Comparison of ENCODE assay signal across 8 cellular contexts in the genomic region with DNA sequence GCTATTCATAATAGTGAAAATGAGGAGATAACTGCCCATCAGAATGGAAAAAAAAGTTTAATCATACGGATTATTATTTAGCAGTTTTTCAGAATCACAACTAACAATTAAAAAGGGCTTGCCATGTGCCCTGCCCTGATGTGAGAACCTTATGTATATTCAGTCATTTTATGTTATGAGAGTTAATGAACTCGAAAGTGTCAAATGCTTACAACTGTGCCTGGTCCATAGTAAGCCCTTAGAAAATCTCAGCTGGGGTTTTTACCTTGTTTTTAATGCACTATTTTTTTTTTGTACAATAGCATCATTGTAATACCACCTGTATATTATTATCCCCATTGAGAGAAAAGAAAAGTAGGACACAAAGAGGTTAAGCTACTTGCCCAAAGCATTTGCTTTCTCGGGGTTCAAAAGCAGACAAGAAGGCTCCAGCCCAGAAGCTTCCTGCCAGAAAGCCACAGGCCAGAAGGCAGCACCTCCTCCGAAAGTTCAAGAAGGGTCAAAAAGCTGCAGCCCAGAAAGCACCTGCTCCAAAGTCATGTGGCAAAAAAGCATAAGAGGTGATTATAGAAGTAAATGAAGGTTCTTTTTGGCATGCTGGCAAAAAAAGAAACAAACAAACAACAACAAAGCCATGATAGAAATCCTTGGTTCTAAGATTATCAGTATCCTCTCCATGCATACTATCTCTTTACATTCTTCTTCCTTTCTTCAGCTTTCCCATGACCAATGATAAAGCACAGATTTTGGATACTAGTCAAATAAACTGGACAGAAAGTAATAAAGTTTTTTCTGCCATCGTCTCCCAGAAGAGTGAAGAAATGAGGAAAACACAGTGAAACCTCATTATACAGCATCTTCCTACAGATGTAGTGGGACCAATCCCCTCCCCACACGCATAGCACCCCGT. TPM values are rescaled to one million over a fixed set of nuclear protein-coding genes. Genes with fewer than 3 reads are reported as not detected.
DNase-seq lines count a peak whose midpoint lies in the region; ATAC-seq lines count a peak whose summit lies in the region.

No MANE protein-coding gene starts in this region.

- H3K4me3 Mint-ChIP-seq in CD4-positive, CD25-positive, alpha-beta regulatory T cell = peak overlapping the region in 2 of 4 donors; percentile 30 to 38

- H3K36me3 Mint-ChIP-seq in CD4-positive, CD25-positive, alpha-beta regulatory T cell = no peaks in the 10 kb centered on the region

- H3K4me3 ChIP-seq in CD4-positive, CD25-positive, alpha-beta regulatory T cell (ENCODE audit: low read depth, low read length) = no peak overlapping the region

- peaks cover 11% of the 10 kb centered on the region for H3K4me1 ChIP-seq in CD4-positive, CD25-positive, alpha-beta regulatory T cell (ENCODE audit: control insufficient read depth, insufficient read depth, low read length, poor library complexity, severe bottlenecking)

- H3K36me3 ChIP-seq in CD4-positive, CD25-positive, alpha-beta regulatory T cell (ENCODE audit: control insufficient read depth, insufficient read depth, low read length) = no peaks in the 10 kb centered on the region

- DNase-seq in CD4-positive, CD25-positive, alpha-beta regulatory T cell = peak in 1 of 3 donors; percentile 43
- peak; percentile 8 for DNase-seq in T-helper 9 cell
- no peak for DNase-seq in globus pallidus (ENCODE audit: low spot score)
- DNase-seq in amniotic stem cell (lab: John Stamatoyannopoulos, UW) = no peak
- no peak for DNase-seq in hepatic stellate cell (ENCODE audit: low spot score)
- no peak for DNase-seq in anterior cingulate cortex (lab: John Stamatoyannopoulos, UW)

- peaks cover 0 to 4% (median 0%) of the 10 kb centered on the region in 7 donors for H3K9me3 Mint-ChIP-seq in CD4-positive, CD25-positive, alpha-beta regulatory T cell

- H3K27ac ChIP-seq in CD4-positive, CD25-positive, alpha-beta regulatory T cell (ENCODE audit: insufficient read depth, low read length, poor library complexity, severe bottlenecking) = peak overlapping the region; percentile 8

- peaks cover 10% of the 10 kb centered on the region for H3K27me3 Mint-ChIP-seq in CD4-positive, CD25-positive, alpha-beta regulatory T cell

- H3K27me3 ChIP-seq in CD4-positive, CD25-positive, alpha-beta regulatory T cell (ENCODE audit: control insufficient read depth, insufficient read depth, low read length) = no peaks in the 10 kb centered on the region

- peak; percentile 46 to 55 for ATAC-seq in CD4-positive, CD25-positive, alpha-beta regulatory T cell (ENCODE audit: low read depth in 2 of 2)
- ATAC-seq in GM19025 (IDR thresholded peaks at IDR 0.05; ENCODE audit: low read depth, unreplicated experiment) (peak; percentile 99), HG02981 (IDR thresholded peaks at IDR 0.05; ENCODE audit: unreplicated experiment) (peak; percentile 95)

- no peaks in the 10 kb centered on the region for H3K9me3 ChIP-seq in CD4-positive, CD25-positive, alpha-beta regulatory T cell (ENCODE audit: control insufficient read depth in 2 of 2, low read length in 2 of 2)

- H3K27ac Mint-ChIP-seq in CD4-positive, CD25-positive, alpha-beta regulatory T cell = peak overlapping the region in 1 of 3 donors; percentile 10

- peaks cover 10 to 18% (median 15%) of the 10 kb centered on the region in 4 donors for H3K4me1 Mint-ChIP-seq in CD4-positive, CD25-positive, alpha-beta regulatory T cell

RNA-seq across cellular contexts. Expression of a gene that starts 59.1 kb away (rescaled TPM):
- total RNA-seq in CD4-positive, CD25-positive, alpha-beta regulatory T cell = 592 TPM
- 100 to 1,000 TPM; 173 to 229 (median 206) TPM for polyA plus RNA-seq in CD4-positive, CD25-positive, alpha-beta regulatory T cell
